ENCODE assay signal across 8 cellular contexts in genomic region chr11:63917685-63918523, GRCh38. TPM values are rescaled to one million over a fixed set of nuclear protein-coding genes. Genes with fewer than 3 reads are reported as not detected.
DNase-seq lines count a peak whose midpoint lies in the region; ATAC-seq and TF ChIP-seq lines count a peak whose summit lies in the region.

No MANE protein-coding gene starts in this region.

- H3K4me2 ChIP-seq in neural progenitor cell: peak overlapping the region; percentile 95

- H2AFZ ChIP-seq in neural progenitor cell (replicated peaks): no peak overlapping the region

- H3K36me3 ChIP-seq in neural progenitor cell: no peaks in the 10 kb centered on the region

- no peak overlapping the region for H3K9ac ChIP-seq in neural progenitor cell

- H4K20me1 ChIP-seq in neural progenitor cell (ENCODE audit: low read depth): peaks cover 38% of the 10 kb centered on the region

- peaks cover 72% of the 10 kb centered on the region for H3F3A ChIP-seq in neural progenitor cell (ENCODE audit: low read depth)

- DNase-seq in NCI-H2107 treated with DMSO at 0.1 percent for 48 hours (lab: John Stamatoyannopoulos, UW; ENCODE audit: unreplicated experiment): peak; percentile 65
- DNase-seq in NCI-H2107 (lab: John Stamatoyannopoulos, UW): no peak
- DNase-seq in NCI-H510A treated with DMSO at 0.1 percent for 48 hours (lab: John Stamatoyannopoulos, UW): peak; percentile 96
- DNase-seq in activated T-helper 1 cell treated with anti-CD3 and anti-CD28 coated beads, Interleukin-12 subunit alpha, Interleukin-12 subunit beta, Interleukin-2, Interleukin-4 antibody, amounts not matched to agents 30 ng/mL and 10 ng/mL and 1 ng/mL, durations not matched to agents 14 hours and 24 hours and 36 hours (ENCODE audit: low spot score): no peak
- DNase-seq in fibroblast of villous mesenchyme (ENCODE audit: low read depth): peak; percentile 66
- DNase-seq in neural progenitor cell (ENCODE audit: low spot score): peak; percentile 95

- H3K9me3 Mint-ChIP-seq in activated T-helper 1 cell treated with anti-CD3 and anti-CD28 coated beads, Interleukin-12 subunit alpha, Interleukin-12 subunit beta, Interleukin-2, Interleukin-4 antibody, amounts not matched to agents 30 ng/mL and 10 ng/mL and 1 ng/mL, durations not matched to agents 14 hours and 24 hours and 36 hours: no peaks in the 10 kb centered on the region
- H3K9me3 Mint-ChIP-seq in neural progenitor cell: peaks cover 2% of the 10 kb centered on the region

- ATAC-seq in HG03045 (IDR thresholded peaks at IDR 0.05; ENCODE audit: unreplicated experiment) (no peak), GM21529 (IDR thresholded peaks at IDR 0.05; ENCODE audit: unreplicated experiment) (no peak)

- intact Hi-C loops in activated T-helper 1 cell treated with anti-CD3 and anti-CD28 coated beads, Interleukin-12 subunit alpha, Interleukin-12 subunit beta, Interleukin-2, Interleukin-4 antibody, amounts not matched to agents 30 ng/mL and 10 ng/mL and 1 ng/mL, durations not matched to agents 14 hours and 24 hours and 36 hours (cut with micrococcal nuclease): loop anchor here (1.0 kb wide), 1 partner anchor 56 kb away; the partner anchor contains the start of gene COX8A

- peaks cover 44% of the 10 kb centered on the region for H3K4me1 ChIP-seq in neural progenitor cell

- H3K4me1 Mint-ChIP-seq in activated T-helper 1 cell treated with anti-CD3 and anti-CD28 coated beads, Interleukin-12 subunit alpha, Interleukin-12 subunit beta, Interleukin-2, Interleukin-4 antibody, amounts not matched to agents 30 ng/mL and 10 ng/mL and 1 ng/mL, durations not matched to agents 14 hours and 24 hours and 36 hours (ENCODE audit: low read depth): peaks cover 9% of the 10 kb centered on the region
- peaks cover 35% of the 10 kb centered on the region for H3K4me1 Mint-ChIP-seq in neural progenitor cell

- H3K27ac ChIP-seq in neural progenitor cell: peak overlapping the region; percentile 94

- H3K27ac Mint-ChIP-seq in activated T-helper 1 cell treated with anti-CD3 and anti-CD28 coated beads, Interleukin-12 subunit alpha, Interleukin-12 subunit beta, Interleukin-2, Interleukin-4 antibody, amounts not matched to agents 30 ng/mL and 10 ng/mL and 1 ng/mL, durations not matched to agents 14 hours and 24 hours and 36 hours: no peak overlapping the region
- H3K27ac Mint-ChIP-seq in neural progenitor cell: peak overlapping the region; percentile 99

- TF ChIP-seq CTCF in fibroblast of villous mesenchyme (IDR thresholded peaks at IDR 0.05; ENCODE audit: insufficient read depth, low read depth, low read length) (no peak), neural progenitor cell (IDR thresholded peaks at IDR 0.05) (no peak)

- peak overlapping the region; percentile 59 for H3K4me3 ChIP-seq in fibroblast of villous mesenchyme (ENCODE audit: low read depth, low read length)
- peak overlapping the region; percentile 95 for H3K4me3 ChIP-seq in neural progenitor cell

- no peaks in the 10 kb centered on the region for H3K9me3 ChIP-seq in neural progenitor cell (ENCODE audit: low read depth)

- H3K27me3 ChIP-seq in neural progenitor cell: no peaks in the 10 kb centered on the region

- H3K27me3 Mint-ChIP-seq in activated T-helper 1 cell treated with anti-CD3 and anti-CD28 coated beads, Interleukin-12 subunit alpha, Interleukin-12 subunit beta, Interleukin-2, Interleukin-4 antibody, amounts not matched to agents 30 ng/mL and 10 ng/mL and 1 ng/mL, durations not matched to agents 14 hours and 24 hours and 36 hours (ENCODE audit: insufficient read depth): peaks cover 21% of the 10 kb centered on the region
- peaks cover 4% of the 10 kb centered on the region for H3K27me3 Mint-ChIP-seq in neural progenitor cell (ENCODE audit: insufficient read depth, low read depth)

- H3K36me3 Mint-ChIP-seq in activated T-helper 1 cell treated with anti-CD3 and anti-CD28 coated beads, Interleukin-12 subunit alpha, Interleukin-12 subunit beta, Interleukin-2, Interleukin-4 antibody, amounts not matched to agents 30 ng/mL and 10 ng/mL and 1 ng/mL, durations not matched to agents 14 hours and 24 hours and 36 hours (ENCODE audit: low read depth): no peaks in the 10 kb centered on the region
- H3K36me3 Mint-ChIP-seq in neural progenitor cell: peaks cover 5% of the 10 kb centered on the region

- H3K79me2 ChIP-seq in neural progenitor cell (ENCODE audit: low read depth): peaks cover 39% of the 10 kb centered on the region

- peak overlapping the region; percentile 45 for H3K4me3 Mint-ChIP-seq in activated T-helper 1 cell treated with anti-CD3 and anti-CD28 coated beads, Interleukin-12 subunit alpha, Interleukin-12 subunit beta, Interleukin-2, Interleukin-4 antibody, amounts not matched to agents 30 ng/mL and 10 ng/mL and 1 ng/mL, durations not matched to agents 14 hours and 24 hours and 36 hours
- peak overlapping the region; percentile 86 for H3K4me3 Mint-ChIP-seq in neural progenitor cell

RNA-seq across cellular contexts. Expression of gene RCOR2, which starts 0.9 kb away (rescaled TPM):
- 0.21 and 0.34 TPM in 2 replicates for total RNA-seq in activated T-helper 1 cell treated with anti-CD3 and anti-CD28 coated beads, Interleukin-12 subunit alpha, Interleukin-12 subunit beta, Interleukin-2, Interleukin-4 antibody, amounts not matched to agents 30 ng/mL and 10 ng/mL and 1 ng/mL, durations not matched to agents 14 hours and 24 hours and 36 hours
- total RNA-seq in fibroblast of villous mesenchyme (1.7 and 3.2 TPM in 2 replicates), neural progenitor cell (ENCODE audit: low replicate concordance) (70.6 and 139 TPM in 2 replicates)

RNA-seq across cellular contexts. Expression of gene NAA40, which starts 20.9 kb away (rescaled TPM):
- 25.3 and 31.6 TPM in 2 replicates for total RNA-seq in activated T-helper 1 cell treated with anti-CD3 and anti-CD28 coated beads, Interleukin-12 subunit alpha, Interleukin-12 subunit beta, Interleukin-2, Interleukin-4 antibody, amounts not matched to agents 30 ng/mL and 10 ng/mL and 1 ng/mL, durations not matched to agents 14 hours and 24 hours and 36 hours
- total RNA-seq in fibroblast of villous mesenchyme (13.5 and 16.4 TPM in 2 replicates), neural progenitor cell (ENCODE audit: low replicate concordance) (38.7 and 40.4 TPM in 2 replicates)

RNA-seq across cellular contexts. Expression of gene COX8A, which starts 56.5 kb away (rescaled TPM):
- 289 and 291 TPM in 2 replicates for total RNA-seq in activated T-helper 1 cell treated with anti-CD3 and anti-CD28 coated beads, Interleukin-12 subunit alpha, Interleukin-12 subunit beta, Interleukin-2, Interleukin-4 antibody, amounts not matched to agents 30 ng/mL and 10 ng/mL and 1 ng/mL, durations not matched to agents 14 hours and 24 hours and 36 hours
- 225 and 447 TPM in 2 replicates for total RNA-seq in fibroblast of villous mesenchyme
- 86.0 and 337 TPM in 2 replicates for total RNA-seq in neural progenitor cell (ENCODE audit: low replicate concordance)

Comparison
In these comparisons a context has a peak if more than half of its experiments do, and no peak if none do; other contexts are left out.
1. DNase-seq: peak in NCI-H2107 treated with DMSO at 0.1 percent for 48 hours (single experiment), NCI-H510A treated with DMSO at 0.1 percent for 48 hours (single experiment), fibroblast of villous mesenchyme (single experiment) and neural progenitor cell (single experiment); none in NCI-H2107 (single experiment) and activated T-helper 1 cell treated with anti-CD3 and anti-CD28 coated beads, Interleukin-12 subunit alpha, Interleukin-12 subunit beta, Interleukin-2, Interleukin-4 antibody, amounts not matched to agents 30 ng/mL and 10 ng/mL and 1 ng/mL, durations not matched to agents 14 hours and 24 hours and 36 hours (single experiment).
2. RNA of gene RCOR2, which starts 0.9 kb away (total RNA-seq): 70.6 to 139 TPM in neural progenitor cell; 1.7 to 3.2 TPM in fibroblast of villous mesenchyme and 0.21 to 0.34 TPM in activated T-helper 1 cell treated with anti-CD3 and anti-CD28 coated beads, Interleukin-12 subunit alpha, Interleukin-12 subunit beta, Interleukin-2, Interleukin-4 antibody, amounts not matched to agents 30 ng/mL and 10 ng/mL and 1 ng/mL, durations not matched to agents 14 hours and 24 hours and 36 hours; every median in the first group is over 10 times any median in the second.